In the genomic region with DNA sequence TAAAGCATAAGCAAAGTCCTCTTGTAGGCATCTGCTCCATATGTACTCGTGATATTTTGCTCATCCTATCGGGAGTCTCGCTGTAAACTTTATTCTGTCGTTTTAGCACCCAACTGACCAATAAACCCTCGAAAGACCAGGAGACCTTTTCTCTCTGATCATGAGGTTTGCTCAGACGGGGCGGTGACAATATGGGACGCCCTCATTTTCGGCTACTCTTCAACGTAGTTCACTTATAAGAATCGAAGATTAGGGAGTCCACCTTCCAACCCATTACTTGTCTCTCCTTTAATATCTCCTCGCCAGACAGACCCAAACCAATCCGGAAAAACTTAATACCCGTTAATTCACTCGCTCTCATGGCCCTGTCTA, we compare ENCODE assay signal across 8 cellular contexts. TPM values are rescaled to one million over a fixed set of nuclear protein-coding genes. Genes with fewer than 3 reads are reported as not detected.
DNase-seq lines count a peak whose midpoint lies in the region; ATAC-seq, FAIRE-seq and TF ChIP-seq lines count a peak whose summit lies in the region.
"Not testable (repeated sequence)": the region's sequence is repeated elsewhere in the genome, so short reads cannot be mapped to it uniquely, and the experiment has no call there.

No MANE protein-coding gene starts in this region.

- H4K12ac ChIP-seq in trophoblast cell (ENCODE audit: low read depth, low read length), result not testable (repeated sequence)

- TF ChIP-seq RAD21 in K562 (CRISPR knock-in tag; conservative IDR thresholded peaks at IDR 0.05 in 1 of 2, IDR thresholded peaks at IDR 0.05 in 1 of 2), result not testable (repeated sequence)

- not testable (repeated sequence) for H2BK120ac ChIP-seq in trophoblast cell (ENCODE audit: insufficient read depth, low read length, poor library complexity)

- H2AFZ ChIP-seq in K562 (ENCODE audit: low read depth, low read length), result peak overlapping the region; percentile 93
- not testable (repeated sequence) for H2AFZ ChIP-seq in trophoblast cell (ENCODE audit: insufficient read depth, low read length, poor library complexity)

- H3K14ac ChIP-seq in trophoblast cell (ENCODE audit: low read length), result not testable (repeated sequence)

- TSS peak; percentile 90 for BruUV-seq in K562 (replicated peaks; lab: Mats Ljungman, UMichigan)

- peak overlapping the region; percentile 54 for H2AK5ac ChIP-seq in trophoblast cell (ENCODE audit: low read length)

- CTCF ChIA-PET in activated CD4-positive, alpha-beta T cell treated with anti-CD3 and anti-CD28 coated beads for 36 hours (lab: Charles Lee); K562 (lab: Yijun Ruan, JAX; ENCODE audit: low intra/inter-chr PET ratio): not testable (repeated sequence)

- H3K4me2 ChIP-seq in K562 (ENCODE audit: insufficient read depth, low read length) (peak overlapping the region; percentile 82), trophoblast cell (ENCODE audit: low read length) (peak overlapping the region; percentile 51)

- not testable (repeated sequence) for H3K4me1 Mint-ChIP-seq in activated CD4-positive, alpha-beta T cell treated with anti-CD3 and anti-CD28 coated beads for 36 hours

- not testable (repeated sequence) for H3K9me3 Mint-ChIP-seq in activated CD4-positive, alpha-beta T cell treated with anti-CD3 and anti-CD28 coated beads for 36 hours (ENCODE audit: low read depth)

- not testable (repeated sequence) for H3K4me1 ChIP-seq in K562 (replicated peaks in 1 of 2; ENCODE audit: control insufficient read depth in 2 of 2, insufficient read depth in 2 of 2, low read length in 2 of 2); esophagus squamous epithelium; right lobe of liver; trophoblast cell (ENCODE audit: control insufficient read depth in 1 of 2, insufficient read depth in 2 of 2, low read length in 2 of 2); urinary bladder (ENCODE audit: insufficient read depth)

- DNase-seq in MG63; activated CD4-positive, alpha-beta T cell treated with anti-CD3 and anti-CD28 coated beads for 36 hours; esophagus squamous epithelium (lab: John Stamatoyannopoulos, UW); right lobe of liver; trophoblast cell: not testable (repeated sequence)
- DNase-seq in K562 (ENCODE audit: extremely low read depth in 1 of 4, low spot score in 3 of 4), result peak in 1 of 4 experiments; percentile 8

- H3K27ac Mint-ChIP-seq in activated CD4-positive, alpha-beta T cell treated with anti-CD3 and anti-CD28 coated beads for 36 hours, result peak overlapping the region; percentile 90

- H3K36me3 ChIP-seq in MG63; K562 (ENCODE audit: control insufficient read depth, insufficient read depth, low read length); right lobe of liver; trophoblast cell (ENCODE audit: control insufficient read depth in 1 of 2, insufficient read depth in 2 of 2, low read length in 2 of 2); urinary bladder (ENCODE audit: insufficient read depth): not testable (repeated sequence)
- peaks cover 0 to 13% (median 0%) of the 10 kb centered on the region in 3 donors for H3K36me3 ChIP-seq in esophagus squamous epithelium

- not testable (repeated sequence) for H2BK5ac ChIP-seq in trophoblast cell (ENCODE audit: low read depth, low read length, poor library complexity)

- H4K8ac ChIP-seq in trophoblast cell (ENCODE audit: low read depth, low read length), result peak overlapping the region; percentile 91

- not testable (repeated sequence) for H3K9me3 ChIP-seq in MG63; K562 (replicated peaks; ENCODE audit: control insufficient read depth, insufficient read depth, low read depth, low read length); esophagus squamous epithelium; right lobe of liver; trophoblast cell (ENCODE audit: insufficient read depth, low read depth, low read length)

- TF ChIP-seq CTCF in K562 (IDR thresholded peaks at IDR 0.05 in 2 of 3, conservative IDR thresholded peaks at IDR 0.05 in 1 of 3; ENCODE audit: insufficient read depth in 2 of 3, low read depth in 1 of 3, low read length in 3 of 3); esophagus squamous epithelium (IDR thresholded peaks at IDR 0.05); right lobe of liver (IDR thresholded peaks at IDR 0.05): not testable (repeated sequence)

- H3K9me1 ChIP-seq in K562 (ENCODE audit: control insufficient read depth, insufficient read depth, low read length), result not testable (repeated sequence)

- H2BK12ac ChIP-seq in trophoblast cell (ENCODE audit: low read length), result not testable (repeated sequence)

- peak overlapping the region; percentile 94 for H3K4me3 Mint-ChIP-seq in activated CD4-positive, alpha-beta T cell treated with anti-CD3 and anti-CD28 coated beads for 36 hours

- not testable (repeated sequence) for TF ChIP-seq EP300 in K562 (IDR thresholded peaks at IDR 0.05; ENCODE audit: low read length)

- TF ChIP-seq POLR2A in K562 (conservative IDR thresholded peaks at IDR 0.05); esophagus squamous epithelium (IDR thresholded peaks at IDR 0.05); right lobe of liver (IDR thresholded peaks at IDR 0.05): not testable (repeated sequence)

- H3K27ac ChIP-seq in K562 (ENCODE audit: extremely low read depth, low read depth, low read length), result peak overlapping the region; percentile 85
- peak overlapping the region; percentile 84 to 93 (median 87) for H3K27ac ChIP-seq in esophagus squamous epithelium
- peak overlapping the region; percentile 61 to 85 (median 79) for H3K27ac ChIP-seq in right lobe of liver
- not testable (repeated sequence) for H3K27ac ChIP-seq in trophoblast cell (ENCODE audit: low read depth, low read length); urinary bladder (ENCODE audit: low read depth)

- H3K79me1 ChIP-seq in trophoblast cell (ENCODE audit: low read length), result not testable (repeated sequence)

- H3K9ac ChIP-seq in K562 (ENCODE audit: insufficient read depth in 1 of 2, low read depth in 2 of 2, low read length in 2 of 2), result peak overlapping the region; percentile 83 to 90; a peak in 3 of 4 replicates
- H3K9ac ChIP-seq in trophoblast cell (ENCODE audit: low read length), result not testable (repeated sequence)

- POLR2A ChIA-PET in activated CD4-positive, alpha-beta T cell treated with anti-CD3 and anti-CD28 coated beads for 36 hours (lab: Charles Lee); K562 (lab: Yijun Ruan, JAX): not testable (repeated sequence)

- H3K79me2 ChIP-seq in K562 (ENCODE audit: control insufficient read depth, insufficient read depth, low read length); trophoblast cell (ENCODE audit: control insufficient read depth, insufficient read depth, low read length, poor library complexity): not testable (repeated sequence)

- not testable (repeated sequence) for H3K27me3 Mint-ChIP-seq in activated CD4-positive, alpha-beta T cell treated with anti-CD3 and anti-CD28 coated beads for 36 hours

- not testable (repeated sequence) for H3K18ac ChIP-seq in trophoblast cell (ENCODE audit: low read length)

- in situ Hi-C loops in K562 (cut with MboI), result not testable (repeated sequence)

- peak; percentile 6 for ATAC-seq in GM18861 (IDR thresholded peaks at IDR 0.05; ENCODE audit: unreplicated experiment)
- ATAC-seq in activated CD4-positive, alpha-beta T cell treated with anti-CD3 and anti-CD28 coated beads for 36 hours; K562; right lobe of liver: not testable (repeated sequence)

- peak; percentile 15 for FAIRE-seq in K562 (lab: Jason Lieb, UNC)

- H4K20me1 ChIP-seq in K562 (replicated peaks; ENCODE audit: control insufficient read depth, insufficient read depth, low read length), result not testable (repeated sequence)

- peak overlapping the region; percentile 79 for H3K4ac ChIP-seq in trophoblast cell (ENCODE audit: low read depth, low read length)

- not testable (repeated sequence) for H3K23ac ChIP-seq in trophoblast cell (ENCODE audit: low read length)

- not testable (repeated sequence) for H3K36me3 Mint-ChIP-seq in activated CD4-positive, alpha-beta T cell treated with anti-CD3 and anti-CD28 coated beads for 36 hours (ENCODE audit: low read depth)

- peak overlapping the region; percentile 68 for H3K4me3 ChIP-seq in MG63
- peak overlapping the region; percentile 58 for H3K4me3 ChIP-seq in K562
- peak overlapping the region; percentile 39 to 74 (median 57) for H3K4me3 ChIP-seq in esophagus squamous epithelium
- peak overlapping the region; percentile 39 to 60 (median 58) for H3K4me3 ChIP-seq in right lobe of liver
- peak overlapping the region; percentile 87 for H3K4me3 ChIP-seq in trophoblast cell (ENCODE audit: low read depth, low read length)
- H3K4me3 ChIP-seq in urinary bladder (ENCODE audit: low read depth, low read length), result peak overlapping the region; percentile 35

- intact Hi-C loops in activated CD4-positive, alpha-beta T cell treated with anti-CD3 and anti-CD28 coated beads for 36 hours (cut with DNase I, micrococcal nuclease), result loop anchor here in 1 of 2 experiments (1.0 to 10.0 kb wide), 3 partner anchors 38 to 613 kb away; partner anchors contain the start of genes CBX1, KPNB1 and SNX11
- intact Hi-C loops in K562 (cut with micrococcal nuclease); esophagus squamous epithelium (cut with DNase I); right lobe of liver (cut with DNase I): not testable (repeated sequence)

- H4K91ac ChIP-seq in trophoblast cell (ENCODE audit: low read depth, low read length), result peak overlapping the region; percentile 68

- not testable (repeated sequence) for H3K27me3 ChIP-seq in MG63; K562 (ENCODE audit: control insufficient read depth in 2 of 2, insufficient read depth in 2 of 2, low read length in 2 of 2); esophagus squamous epithelium; right lobe of liver; trophoblast cell (ENCODE audit: insufficient read depth, low read length)

- 0% methylated on average over 8 of the region's 15 CpGs for WGBS in K562 (ENCODE audit: insufficient coverage, low coverage, missing lambda C conversion rate)
- 12 to 18% methylated on average over 14 to 15 of the region's 15 CpGs for WGBS in esophagus squamous epithelium, 2 donors
- 5% methylated on average over 15 of the region's 15 CpGs for WGBS in right lobe of liver (ENCODE audit: insufficient coverage, low coverage, low lambda C conversion rate, missing lambda C conversion rate)
- WGBS in trophoblast cell (ENCODE audit: extremely low coverage, insufficient coverage, insufficient read length), result no CpG with 5 or more reads among the region's 15 CpGs
- WGBS in urinary bladder, result 4% methylated on average over 15 of the region's 15 CpGs

RNA-seq across cellular contexts. Expression of gene NPEPPS, which starts 39.1 kb away (rescaled TPM):
- 48.9 and 50.4 TPM in 2 replicates for total RNA-seq in MG63 (2014; rRNA removed; shearing (Covaris generic); ENCODE audit: low replicate concordance)
- total RNA-seq in activated CD4-positive, alpha-beta T cell treated with anti-CD3 and anti-CD28 coated beads for 36 hours, result 100 to 1,000 TPM; 121 to 152 TPM
- total RNA-seq in K562 (2011; cell fraction: chromatin; rRNA removed; ENCODE audit: low replicate concordance), result 284 and 725 TPM in 2 replicates
- 111 and 131 TPM in 2 replicates for total RNA-seq in K562 (2011; cell fraction: nucleolus; rRNA removed)
- 296 and 390 TPM in 2 replicates for total RNA-seq in K562 (2011; cell fraction: nucleoplasm; rRNA removed)
- 29.1 and 33.2 TPM in 2 replicates for total RNA-seq in K562 (2014; rRNA removed)
- 52.0 and 54.1 TPM in 2 replicates for total RNA-seq in K562 (2014; rRNA removed; fragmentation: Illumina TruSeq; extraction: Trizol)
- 42.1 and 44.8 TPM in 2 replicates for total RNA-seq in K562 (2015; rRNA removed; fragmentation: Illumina TruSeq; extraction: Trizol)
- 59.6 and 65.6 TPM in 2 replicates for total RNA-seq in K562 (2021)
- 87.6 and 108 TPM in 2 replicates for polyA plus RNA-seq in K562 (2011; rRNA removed)
- 26.4 and 54.8 TPM in 2 replicates for polyA plus RNA-seq in K562 (2011; cell fraction: cytosol; rRNA removed)
- polyA plus RNA-seq in K562 (2011; cell fraction: nucleus; rRNA removed), result 188 and 258 TPM in 2 replicates
- polyA plus RNA-seq in K562 (2012), result 57.6 and 68.8 TPM in 2 replicates
- polyA plus RNA-seq in K562 (2014; fragmentation: Illumina TruSeq; extraction: Trizol), result 57.3 and 73.3 TPM in 2 replicates
- polyA plus RNA-seq in K562 (2014; fragmentation: Nextera tagmentation; extraction: Ambion mirVana), result 10 to 100 TPM; 21.4 to 23.0 TPM
- polyA plus RNA-seq in K562 (2014; rRNA removed), result 44.2 and 46.0 TPM in 2 replicates
- polyA minus RNA-seq in K562 (2011; rRNA and poly(A)+ RNA removed), result 191 and 225 TPM in 2 replicates
- 63.3 and 67.5 TPM in 2 replicates for polyA minus RNA-seq in K562 (2011; cell fraction: cytosol; rRNA and poly(A)+ RNA removed)
- polyA minus RNA-seq in K562 (2011; cell fraction: nucleus; rRNA and poly(A)+ RNA removed), result 75.8 and 106 TPM in 2 replicates
- 100 to 1,000 TPM in 3 of 4 donors, 10 to 100 TPM in 1; 91.2 to 216 (median 172) TPM for total RNA-seq in esophagus squamous epithelium
- 10 to 100 TPM; 30.0 to 55.1 (median 37.7) TPM for total RNA-seq in right lobe of liver
- 88.3 and 89.5 TPM in 2 replicates for polyA plus RNA-seq in trophoblast cell (2013)
- total RNA-seq in urinary bladder, result 202 TPM
- polyA plus RNA-seq in urinary bladder, result 53.1 TPM

Comparison
In these comparisons a context has a peak if more than half of its experiments do, and no peak if none do; other contexts are left out.
1. H3K4me3 ChIP-seq: peak in every context shown above with its lines; median percentile 87 in trophoblast cell; 68 in MG63; 58 in K562; 58 in right lobe of liver; 57 in esophagus squamous epithelium; 35 in urinary bladder.